ENCODE assay signal across 8 cellular contexts in genomic region chr18:57077786-57078552, GRCh38.
DNase-seq lines count a peak whose midpoint lies in the region; ATAC-seq and TF ChIP-seq lines count a peak whose summit lies in the region.

No MANE protein-coding gene starts in this region.

- WGBS in ovary, 3 donors: 70 to 78% (median 74%) methylated on average over 11 of the region's 11 CpGs

- intact Hi-C loops in ovary (cut with DNase I) (no loop called here), uterus (cut with DNase I; ENCODE audit: low total_unique reads) (no loop called here)

- H3K4me3 Mint-ChIP-seq in IgD-negative memory B cell: peak overlapping the region in 3 of 4 donors; percentile 37 to 74 (median 72)
- peak overlapping the region; percentile 41 to 47 for H3K4me3 Mint-ChIP-seq in effector memory CD8-positive, alpha-beta T cell

- H3K27me3 Mint-ChIP-seq in IgD-negative memory B cell: peaks cover 62% of the 10 kb centered on the region
- H3K27me3 Mint-ChIP-seq in effector memory CD8-positive, alpha-beta T cell: peaks cover 0 to 8% of the 10 kb centered on the region in 2 donors

- H3K36me3 ChIP-seq in ovary (no peaks in the 10 kb centered on the region), uterus (no peaks in the 10 kb centered on the region)

- ATAC-seq in GM18498 (IDR thresholded peaks at IDR 0.05; ENCODE audit: unreplicated experiment) (peak; percentile 94), GM21528 (IDR thresholded peaks at IDR 0.05; ENCODE audit: low FRiP score, unreplicated experiment) (peak; percentile 91)
- ATAC-seq in effector memory CD8-positive, alpha-beta T cell (replicated peaks): peak; percentile 77

- H3K9me3 ChIP-seq in ovary: no peaks in the 10 kb centered on the region
- H3K9me3 ChIP-seq in uterus: no peaks in the 10 kb centered on the region

- H3K27ac ChIP-seq in ovary: no peak overlapping the region
- H3K27ac ChIP-seq in uterus: no peak overlapping the region

- no peak for TF ChIP-seq EP300 in ovary (IDR thresholded peaks at IDR 0.05)

- no peak overlapping the region for H3K4me3 ChIP-seq in ovary
- no peak overlapping the region for H3K4me3 ChIP-seq in uterus

- DNase-seq in effector memory CD8-positive, alpha-beta T cell: peak; percentile 1 to 6 (median 5)
- DNase-seq in ovary: no peak
- no peak for DNase-seq in NCI-H1417 treated with DMSO at 0.1 percent for 48 hours (lab: John Stamatoyannopoulos, UW)
- DNase-seq in uterus: no peak
- DNase-seq in NCI-H187 treated with DMSO at 0.1 percent for 48 hours (lab: John Stamatoyannopoulos, UW): no peak

- peaks cover 7 to 15% (median 8%) of the 10 kb centered on the region in 3 donors for H3K4me1 Mint-ChIP-seq in IgD-negative memory B cell
- H3K4me1 Mint-ChIP-seq in effector memory CD8-positive, alpha-beta T cell (ENCODE audit: low read depth in 2 of 2): peaks cover 5 to 16% of the 10 kb centered on the region in 2 donors

- H3K36me3 Mint-ChIP-seq in IgD-negative memory B cell: no peaks in the 10 kb centered on the region
- peaks cover 2% of the 10 kb centered on the region for H3K36me3 Mint-ChIP-seq in effector memory CD8-positive, alpha-beta T cell (ENCODE audit: insufficient read depth)

- no peaks in the 10 kb centered on the region for H3K4me1 ChIP-seq in ovary (ENCODE audit: insufficient read depth)
- no peaks in the 10 kb centered on the region for H3K4me1 ChIP-seq in uterus

- TF ChIP-seq POLR2A in ovary (IDR thresholded peaks at IDR 0.05): no peak
- TF ChIP-seq POLR2A in uterus (IDR thresholded peaks at IDR 0.05): no peak

- peaks cover 3 to 20% (median 10%) of the 10 kb centered on the region in 3 donors for H3K9me3 Mint-ChIP-seq in IgD-negative memory B cell
- no peaks in the 10 kb centered on the region for H3K9me3 Mint-ChIP-seq in effector memory CD8-positive, alpha-beta T cell

- H3K27me3 ChIP-seq in ovary (no peaks in the 10 kb centered on the region), uterus (no peaks in the 10 kb centered on the region)

- H3K27ac Mint-ChIP-seq in IgD-negative memory B cell: peak overlapping the region in 2 of 3 donors; percentile 55 to 63
- H3K27ac Mint-ChIP-seq in effector memory CD8-positive, alpha-beta T cell: peak overlapping the region; percentile 41 to 51

- no peak for TF ChIP-seq CTCF in ovary (IDR thresholded peaks at IDR 0.05)
- no peak for TF ChIP-seq CTCF in uterus (IDR thresholded peaks at IDR 0.05)

Comparison
In these comparisons a context has a peak if more than half of its experiments do, and no peak if none do; other contexts are left out.
1. DNase-seq: peak in effector memory CD8-positive, alpha-beta T cell (3 of 3); none in ovary (0 of 5), NCI-H1417 treated with DMSO at 0.1 percent for 48 hours (single experiment), uterus (0 of 2) and NCI-H187 treated with DMSO at 0.1 percent for 48 hours (single experiment).
2. Peak in every context shown above with its lines, with median percentiles within 50 percentile points of each other: ATAC-seq.